In genomic region chr7:128938524-128939074, GRCh38 we compare ENCODE assay signal across 8 cellular contexts. TPM values are rescaled to one million over a fixed set of nuclear protein-coding genes. Genes with fewer than 3 reads are reported as not detected.
DNase-seq lines count a peak whose midpoint lies in the region; ATAC-seq and TF ChIP-seq lines count a peak whose summit lies in the region.

No MANE protein-coding gene starts in this region.

- DNase-seq in Calu3 (peak; percentile 15), iPS DF 6.9 (ENCODE audit: low read depth, low spot score) (no peak), smooth muscle cell (lab: John Stamatoyannopoulos, UW; ENCODE audit: unreplicated experiment) (no peak), DMS153 treated with DMSO at 0.1 percent for 48 hours (lab: John Stamatoyannopoulos, UW; ENCODE audit: unreplicated experiment) (no peak), OCI-M1 (lab: John Stamatoyannopoulos, UW) (no peak)

- H3K27ac ChIP-seq in iPS DF 6.9 (ENCODE audit: low read length) (no peak overlapping the region), smooth muscle cell (ENCODE audit: low read depth) (no peak overlapping the region)

- peaks cover 2% of the 10 kb centered on the region; the same call in 1 of the 2 replicates for H3K4me1 ChIP-seq in iPS DF 6.9 (ENCODE audit: control insufficient read depth, insufficient read depth, low read length)
- no peaks in the 10 kb centered on the region for H3K4me1 ChIP-seq in smooth muscle cell (ENCODE audit: low read depth)

- no peak overlapping the region for H3K9ac ChIP-seq in smooth muscle cell (ENCODE audit: low read depth)

- no peaks in the 10 kb centered on the region for H3K9me3 ChIP-seq in iPS DF 6.9 (ENCODE audit: control insufficient read depth, insufficient read depth, low read length)
- no peaks in the 10 kb centered on the region for H3K9me3 ChIP-seq in smooth muscle cell (replicated peaks; ENCODE audit: low read depth)

- H3K79me2 ChIP-seq in smooth muscle cell (ENCODE audit: low read depth) = no peaks in the 10 kb centered on the region

- H3K36me3 Mint-ChIP-seq in Calu3 (ENCODE audit: insufficient read depth, unreplicated experiment) = peaks cover 18% of the 10 kb centered on the region
- no peaks in the 10 kb centered on the region for H3K36me3 Mint-ChIP-seq in activated naive CD8-positive, alpha-beta T cell

- H3K9me3 Mint-ChIP-seq in Calu3 (ENCODE audit: low read depth, unreplicated experiment) = no peaks in the 10 kb centered on the region
- no peaks in the 10 kb centered on the region for H3K9me3 Mint-ChIP-seq in activated naive CD8-positive, alpha-beta T cell (ENCODE audit: low read depth)

- no TSS peak for BruUV-seq in Calu3 (replicated peaks; lab: Mats Ljungman, UMichigan)

- intact Hi-C loops in Calu3 (cut with micrococcal nuclease; ENCODE audit: unreplicated experiment) = no loop called here

- H3K4me2 ChIP-seq in smooth muscle cell = peak overlapping the region; percentile 96

- H3K4me3 Mint-ChIP-seq in Calu3 (ENCODE audit: low read depth, unreplicated experiment) = peak overlapping the region; percentile 81
- peak overlapping the region; percentile 92 for H3K4me3 Mint-ChIP-seq in activated naive CD8-positive, alpha-beta T cell

- CTCF ChIA-PET in Calu3 (lab: Charles Lee) = no interaction called here

- no peaks in the 10 kb centered on the region for H3F3A ChIP-seq in smooth muscle cell (ENCODE audit: low read depth)

- H3K36me3 ChIP-seq in iPS DF 6.9 (ENCODE audit: control insufficient read depth, insufficient read depth, low read length) = no peaks in the 10 kb centered on the region
- no peaks in the 10 kb centered on the region for H3K36me3 ChIP-seq in smooth muscle cell (ENCODE audit: low read depth)

- H3K4me1 Mint-ChIP-seq in Calu3 (ENCODE audit: low read depth, unreplicated experiment) = peaks cover 17% of the 10 kb centered on the region
- peaks cover 16% of the 10 kb centered on the region for H3K4me1 Mint-ChIP-seq in activated naive CD8-positive, alpha-beta T cell (ENCODE audit: low read depth)

- peak overlapping the region; percentile 37 for H2AFZ ChIP-seq in smooth muscle cell (ENCODE audit: low read depth)

- peak overlapping the region; percentile 18 for H3K27ac Mint-ChIP-seq in Calu3 (ENCODE audit: unreplicated experiment)
- H3K27ac Mint-ChIP-seq in activated naive CD8-positive, alpha-beta T cell = no peak overlapping the region

- no CpG with 5 or more reads among the region's 31 CpGs for WGBS in iPS DF 6.9 (ENCODE audit: insufficient coverage, insufficient read length)
- 11% methylated on average over 23 of the region's 31 CpGs for WGBS in smooth muscle cell (ENCODE audit: low lambda C conversion rate)

- no peaks in the 10 kb centered on the region for H4K20me1 ChIP-seq in smooth muscle cell (ENCODE audit: low read depth)

- H3K4me3 ChIP-seq in iPS DF 6.9 (ENCODE audit: low read length) (peak overlapping the region; percentile 56), smooth muscle cell (peak overlapping the region; percentile 50)

- ATAC-seq in HG03432 (IDR thresholded peaks at IDR 0.05; ENCODE audit: unreplicated experiment) = peak; percentile 15
- no peak for ATAC-seq in GM18517 (IDR thresholded peaks at IDR 0.05; ENCODE audit: unreplicated experiment)

- no peaks in the 10 kb centered on the region for H3K27me3 Mint-ChIP-seq in Calu3 (ENCODE audit: unreplicated experiment)
- peaks cover 16% of the 10 kb centered on the region for H3K27me3 Mint-ChIP-seq in activated naive CD8-positive, alpha-beta T cell

- H3K27me3 ChIP-seq in iPS DF 6.9 (ENCODE audit: control insufficient read depth, insufficient read depth, low read length) = peaks cover 26% of the 10 kb centered on the region
- H3K27me3 ChIP-seq in smooth muscle cell (ENCODE audit: low read depth) = peaks cover 73% of the 10 kb centered on the region

- TF ChIP-seq CTCF in Calu3 (IDR thresholded peaks at IDR 0.05; ENCODE audit: unreplicated experiment) = no peak
- no peak for TF ChIP-seq CTCF in smooth muscle cell (IDR thresholded peaks at IDR 0.05; ENCODE audit: borderline replicate concordance, insufficient read depth, poor library complexity, severe bottlenecking)

RNA-seq across cellular contexts. Expression of gene IRF5, which starts 0.9 kb away (rescaled TPM):
- total RNA-seq in Calu3 (2022) (11.4 and 13.4 TPM in 2 replicates), smooth muscle cell (0.76 and 1.2 TPM in 2 replicates)
- polyA plus RNA-seq in smooth muscle cell = 0.35 TPM in 1 of 2 replicates, not detected in the other

RNA-seq across cellular contexts. Expression of gene KCP, which starts 28.1 kb away (rescaled TPM):
- total RNA-seq in Calu3 (2022) (6.8 and 10.6 TPM in 2 replicates), smooth muscle cell (0.99 and 3.1 TPM in 2 replicates)
- 4.5 and 6.2 TPM in 2 replicates for polyA plus RNA-seq in smooth muscle cell
